1 cellular context compared by ENCODE assay signal in genomic region chr6:127967708-127968107, GRCh38.
TF ChIP-seq lines count a peak whose summit lies in the region.

No MANE protein-coding gene starts in this region.

TF ChIP-seq in IMR-90, 13 proteins besides CTCF, POLR2A, EP300 and RAD21:
- TF ChIP-seq ELK1 (IDR thresholded peaks at IDR 0.05; ENCODE audit: borderline replicate concordance, low read depth, low read length): no peak
- no peak for TF ChIP-seq NFE2L2 (IDR thresholded peaks at IDR 0.05; ENCODE audit: low read depth, low read length)
- TF ChIP-seq CEBPB (IDR thresholded peaks at IDR 0.05; ENCODE audit: low read depth, low read length): no peak
- TF ChIP-seq MAZ (IDR thresholded peaks at IDR 0.05; ENCODE audit: borderline replicate concordance, low read depth, low read length): no peak
- no peak for TF ChIP-seq FOS (IDR thresholded peaks at IDR 0.05; ENCODE audit: low read depth, low read length)
- no peak for TF ChIP-seq CHD1 (IDR thresholded peaks at IDR 0.05; ENCODE audit: low read depth, low read length)
- no peak for TF ChIP-seq USF2 (IDR thresholded peaks at IDR 0.05; ENCODE audit: low read depth, low read length)
- TF ChIP-seq SMC3 (IDR thresholded peaks at IDR 0.05; ENCODE audit: low read depth, low read length): no peak
- no peak for TF ChIP-seq RFX5 (IDR thresholded peaks at IDR 0.05; ENCODE audit: low read depth, low read length)
